ENCODE assay signal across 14 cellular contexts in the genomic region with DNA sequence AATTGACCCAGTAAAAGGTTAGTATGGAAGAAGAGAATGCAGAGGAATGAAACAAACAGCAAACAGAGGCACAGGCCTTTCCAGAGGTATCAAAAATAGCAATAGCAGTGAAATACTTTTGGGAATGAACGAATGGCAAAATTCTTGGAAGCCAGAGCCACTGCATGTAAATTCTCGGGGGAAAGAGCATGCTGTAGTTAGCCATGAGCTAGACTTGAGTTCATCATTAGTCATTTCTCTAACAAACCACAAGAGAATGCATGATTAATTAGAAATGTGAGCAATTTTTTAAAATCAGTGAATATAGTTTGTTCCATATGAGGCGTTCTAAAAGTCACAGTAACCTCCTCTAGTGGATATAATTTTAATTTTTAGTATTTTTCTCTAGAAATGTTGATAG.
A peak's percentile ranks its signal among the peaks of the same experiment; 100 is the strongest.
DNase-seq lines count a peak whose midpoint lies in the region; ATAC-seq and TF ChIP-seq lines count a peak whose summit lies in the region.
"Had no signal": no experiment of that assay in that cellular context is flagged by ENCODE, and none has a peak within 500 bp of the region (broad histone marks: within the 10 kb centered on the region; RNA-seq: fewer than 3 reads in every experiment).

No MANE protein-coding gene starts in this region.

- H3K27me3 ChIP-seq in smooth muscle cell (ENCODE audit: low read depth), result no peaks in the 10 kb centered on the region

- H3K9ac ChIP-seq in smooth muscle cell (ENCODE audit: low read depth), result no peak overlapping the region

- WGBS in smooth muscle cell (ENCODE audit: low lambda C conversion rate), result 41% methylated on average over 3 of the region's 3 CpGs

- ATAC-seq in mucosa of descending colon, result no peak

- no peaks in the 10 kb centered on the region for H3K36me3 ChIP-seq in smooth muscle cell (ENCODE audit: low read depth)
- H3K36me3 ChIP-seq in mucosa of descending colon (ENCODE audit: low read depth), result no peaks in the 10 kb centered on the region
- H3K36me3 ChIP-seq: WERI-Rb-1 had no signal

- DNase-seq in HCEC 1CT (peak; percentile 94), amniotic epithelial cell (ENCODE audit: low read depth) (peak; percentile 79), fibroblast of peridontal ligament (ENCODE audit: extremely low read depth) (peak; percentile 88), smooth muscle cell (lab: John Stamatoyannopoulos, UW; ENCODE audit: unreplicated experiment) (no peak), mucosa of descending colon (no peak), NCI-H2171 (lab: John Stamatoyannopoulos, UW) (no peak), T-helper 9 cell (no peak)
- DNase-seq: activated naive CD4-positive, alpha-beta T cell; CD8-positive, alpha-beta memory T cell; NCI-H1105 treated with DMSO at 0.1 percent for 48 hours; NCI-H2227 treated with DMSO at 0.1 percent for 48 hours; retina; stimulated activated CD4-positive, alpha-beta T cell treated with anti-CD3 and anti-CD28 coated beads, Interleukin-4, amount 100 ng/mL, for 1 hour; WERI-Rb-1 had no signal

- intact Hi-C loops in mucosa of descending colon (cut with DNase I, micrococcal nuclease), result no loop called here

- TF ChIP-seq CTCF in smooth muscle cell (IDR thresholded peaks at IDR 0.05; ENCODE audit: borderline replicate concordance, insufficient read depth, poor library complexity, severe bottlenecking) (no peak), mucosa of descending colon (IDR thresholded peaks at IDR 0.05) (no peak)

- H3K4me3 ChIP-seq in smooth muscle cell, result no peak overlapping the region
- H3K4me3 ChIP-seq in mucosa of descending colon, result no peak overlapping the region

- H4K20me1 ChIP-seq in smooth muscle cell (ENCODE audit: low read depth), result no peaks in the 10 kb centered on the region

- H3K79me2 ChIP-seq in smooth muscle cell (ENCODE audit: low read depth), result no peaks in the 10 kb centered on the region

- H3K27ac ChIP-seq in smooth muscle cell (ENCODE audit: low read depth), result peak overlapping the region; percentile 77
- H3K27ac ChIP-seq: WERI-Rb-1 had no signal

- peak overlapping the region; percentile 76 for H2AFZ ChIP-seq in smooth muscle cell (ENCODE audit: low read depth)

- no peaks in the 10 kb centered on the region for H3F3A ChIP-seq in smooth muscle cell (ENCODE audit: low read depth)

- H3K4me2 ChIP-seq in smooth muscle cell, result peak overlapping the region; percentile 45

- H3K9me3 ChIP-seq in smooth muscle cell (replicated peaks; ENCODE audit: low read depth) (no peaks in the 10 kb centered on the region), mucosa of descending colon (no peaks in the 10 kb centered on the region)

- H3K4me1 ChIP-seq in smooth muscle cell (ENCODE audit: low read depth), result peaks cover 12% of the 10 kb centered on the region
- H3K4me1 ChIP-seq in mucosa of descending colon (ENCODE audit: low read depth), result no peaks in the 10 kb centered on the region

Comparison
In these comparisons a context has a peak if more than half of its experiments do, and no peak if none do; other contexts are left out.
1. DNase-seq: peak in HCEC 1CT (single experiment), amniotic epithelial cell (single experiment) and fibroblast of peridontal ligament (single experiment); none in smooth muscle cell (single experiment), mucosa of descending colon (0 of 3), NCI-H2171 (single experiment) and T-helper 9 cell (single experiment).